In the genomic region with DNA sequence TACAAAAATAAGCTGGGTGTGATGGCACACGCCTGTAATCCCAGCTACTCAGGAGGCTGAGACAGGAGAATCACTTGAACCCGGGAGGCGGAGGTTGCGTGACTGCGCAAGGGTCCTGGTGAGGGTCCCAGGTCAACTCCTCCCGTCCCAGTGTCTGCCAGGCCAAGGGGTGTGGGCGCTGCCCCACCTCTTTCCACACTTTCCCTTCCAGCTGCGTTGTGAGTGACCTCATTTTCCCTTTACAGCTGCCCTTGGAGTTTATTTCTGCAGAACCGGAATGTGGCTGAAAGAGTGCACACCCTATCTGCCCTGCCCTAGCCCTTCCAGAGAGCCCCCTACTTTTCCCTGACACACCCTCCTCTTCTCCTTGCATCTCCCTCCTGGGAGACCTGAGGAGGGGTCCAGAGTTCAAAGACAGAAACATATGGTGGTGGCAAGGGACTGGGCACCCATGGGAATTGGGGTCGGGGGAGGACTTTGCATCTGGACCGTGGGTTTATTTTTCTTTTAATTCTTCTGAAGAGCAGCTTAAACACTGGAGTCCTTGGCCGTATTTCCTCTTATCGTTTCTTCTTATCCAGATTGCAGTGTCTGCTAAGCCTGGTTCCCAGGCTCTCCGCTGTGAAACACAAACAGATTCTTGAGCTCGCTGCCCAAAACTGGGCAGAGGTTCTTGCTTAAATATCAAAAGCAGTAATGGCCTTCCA, we compare ENCODE assay signal across 17 cellular contexts. TPM values are rescaled to one million over a fixed set of nuclear protein-coding genes. Genes with fewer than 3 reads are reported as not detected.
DNase-seq lines count a peak whose midpoint lies in the region; ATAC-seq and TF ChIP-seq lines count a peak whose summit lies in the region.
"Had no signal": no experiment of that assay in that cellular context is flagged by ENCODE, and none has a peak within 500 bp of the region (broad histone marks: within the 10 kb centered on the region; RNA-seq: fewer than 3 reads in every experiment).

No MANE protein-coding gene starts in this region.

- no peak for TF ChIP-seq CTCF in brain microvascular endothelial cell (IDR thresholded peaks at IDR 0.05; ENCODE audit: low read depth, low read length, missing control alignments)
- no peak for TF ChIP-seq CTCF in progenitor cell of endocrine pancreas (IDR thresholded peaks at IDR 0.05; ENCODE audit: unreplicated experiment)

- intact Hi-C loops in right cardiac atrium (cut with DNase I): no loop called here

- peak; percentile 35 for DNase-seq in D341Med (ENCODE audit: low spot score)
- DNase-seq in brain microvascular endothelial cell: no peak
- peak; percentile 63 to 79 (median 78) for DNase-seq in right cardiac atrium
- no peak for DNase-seq in progenitor cell of endocrine pancreas (ENCODE audit: low spot score, unreplicated experiment)
- DNase-seq in COR-L47 (lab: John Stamatoyannopoulos, UW): no peak
- no peak for DNase-seq in Kasumi-1 (lab: John Stamatoyannopoulos, UW)
- DNase-seq: ACHN; activated CD4-positive, alpha-beta memory T cell treated with anti-CD3 and anti-CD28 coated beads, Interleukin-2, amount 10 ng/mL, durations not matched to agents 7 days and 5 days; effector CD4-positive, alpha-beta T cell; gastrocnemius medialis; GDM1; SHP77; trophoblast cell had no signal

- no peak overlapping the region for H3K4me3 Mint-ChIP-seq in progenitor cell of endocrine pancreas (ENCODE audit: low read depth)
- H3K4me3 Mint-ChIP-seq: activated CD4-positive, alpha-beta memory T cell treated with anti-CD3 and anti-CD28 coated beads, Interleukin-2, amount 10 ng/mL, durations not matched to agents 7 days and 5 days; activated T-helper 17 cell treated with anti-CD3 and anti-CD28 coated beads, Interleukin-2, amount 50 U/mL, for 72 hours; IgD-negative memory B cell had no signal

- no peaks in the 10 kb centered on the region for H3K9me3 ChIP-seq in right cardiac atrium (ENCODE audit: control insufficient read depth, low read length)
- H3K9me3 ChIP-seq: gastrocnemius medialis had no signal

- H3K9me3 Mint-ChIP-seq in progenitor cell of endocrine pancreas (ENCODE audit: low read depth): no peaks in the 10 kb centered on the region
- H3K9me3 Mint-ChIP-seq: activated CD4-positive, alpha-beta memory T cell treated with anti-CD3 and anti-CD28 coated beads, Interleukin-2, amount 10 ng/mL, durations not matched to agents 7 days and 5 days; activated T-helper 17 cell treated with anti-CD3 and anti-CD28 coated beads, Interleukin-2, amount 50 U/mL, for 72 hours; IgD-negative memory B cell had no signal

- WGBS in right cardiac atrium: 45% methylated on average over 15 of the region's 15 CpGs

- peaks cover 7% of the 10 kb centered on the region for H3K4me1 ChIP-seq in right cardiac atrium (ENCODE audit: control insufficient read depth, insufficient read depth, low read length)

- peaks cover 26% of the 10 kb centered on the region for H3K36me3 ChIP-seq in brain microvascular endothelial cell (replicated peaks)
- H3K36me3 ChIP-seq: gastrocnemius medialis had no signal

- H3K27ac Mint-ChIP-seq in progenitor cell of endocrine pancreas: peak overlapping the region; percentile 49
- H3K27ac Mint-ChIP-seq: activated T-helper 17 cell treated with anti-CD3 and anti-CD28 coated beads, Interleukin-2, amount 50 U/mL, for 72 hours; IgD-negative memory B cell had no signal

- peaks cover 9% of the 10 kb centered on the region for H3K4me1 Mint-ChIP-seq in progenitor cell of endocrine pancreas (ENCODE audit: low read depth)

- H3K4me3 ChIP-seq in brain microvascular endothelial cell (ENCODE audit: low read depth, low read length) (no peak overlapping the region), right cardiac atrium (ENCODE audit: low read length) (no peak overlapping the region)
- H3K4me3 ChIP-seq: gastrocnemius medialis had no signal

- H3K27ac ChIP-seq in brain microvascular endothelial cell (peak overlapping the region; percentile 6), right cardiac atrium (ENCODE audit: low read length) (peak overlapping the region; percentile 81)

- H3K36me3 Mint-ChIP-seq in progenitor cell of endocrine pancreas (ENCODE audit: insufficient read depth): no peaks in the 10 kb centered on the region
- H3K36me3 Mint-ChIP-seq: IgD-negative memory B cell had no signal

- in situ Hi-C loops in brain microvascular endothelial cell (cut with HindIII; ENCODE audit: low pct_ligation_motif_present, low sequenced_read_pairs): no loop called here

- ATAC-seq in right cardiac atrium (peak; percentile 39 to 71), HG02973 (IDR thresholded peaks at IDR 0.05; ENCODE audit: unreplicated experiment) (no peak), HG03196 (IDR thresholded peaks at IDR 0.05; ENCODE audit: unreplicated experiment) (no peak)
- ATAC-seq: activated T-helper 17 cell treated with anti-CD3 and anti-CD28 coated beads, Interleukin-2, amount 50 U/mL, for 72 hours had no signal

- H3K27me3 ChIP-seq in brain microvascular endothelial cell (replicated peaks): no peaks in the 10 kb centered on the region
- H3K27me3 ChIP-seq in right cardiac atrium (ENCODE audit: control insufficient read depth, insufficient read depth): no peaks in the 10 kb centered on the region

- peaks cover 12% of the 10 kb centered on the region for H3K27me3 Mint-ChIP-seq in progenitor cell of endocrine pancreas

RNA-seq across cellular contexts. Expression of gene MRC2, which starts 20.9 kb away (rescaled TPM):
- total RNA-seq in right cardiac atrium: 10 to 100 TPM; 33.7 to 91.9 (median 56.4) TPM
- polyA plus RNA-seq in right cardiac atrium: 36.7 TPM
- total RNA-seq in progenitor cell of endocrine pancreas: 4.9 and 6.3 TPM in 2 replicates

Comparison
In these comparisons a context has a peak if more than half of its experiments do, and no peak if none do; other contexts are left out.
1. DNase-seq: peak in D341Med (single experiment) and right cardiac atrium (3 of 3); none in brain microvascular endothelial cell (single experiment), progenitor cell of endocrine pancreas (single experiment), COR-L47 (single experiment) and Kasumi-1 (0 of 2).
2. ATAC-seq: peak in right cardiac atrium (2 of 2); none in HG02973 (single experiment) and HG03196 (single experiment).